Comparison of ENCODE assay signal across 2 cellular contexts in the genomic region with DNA sequence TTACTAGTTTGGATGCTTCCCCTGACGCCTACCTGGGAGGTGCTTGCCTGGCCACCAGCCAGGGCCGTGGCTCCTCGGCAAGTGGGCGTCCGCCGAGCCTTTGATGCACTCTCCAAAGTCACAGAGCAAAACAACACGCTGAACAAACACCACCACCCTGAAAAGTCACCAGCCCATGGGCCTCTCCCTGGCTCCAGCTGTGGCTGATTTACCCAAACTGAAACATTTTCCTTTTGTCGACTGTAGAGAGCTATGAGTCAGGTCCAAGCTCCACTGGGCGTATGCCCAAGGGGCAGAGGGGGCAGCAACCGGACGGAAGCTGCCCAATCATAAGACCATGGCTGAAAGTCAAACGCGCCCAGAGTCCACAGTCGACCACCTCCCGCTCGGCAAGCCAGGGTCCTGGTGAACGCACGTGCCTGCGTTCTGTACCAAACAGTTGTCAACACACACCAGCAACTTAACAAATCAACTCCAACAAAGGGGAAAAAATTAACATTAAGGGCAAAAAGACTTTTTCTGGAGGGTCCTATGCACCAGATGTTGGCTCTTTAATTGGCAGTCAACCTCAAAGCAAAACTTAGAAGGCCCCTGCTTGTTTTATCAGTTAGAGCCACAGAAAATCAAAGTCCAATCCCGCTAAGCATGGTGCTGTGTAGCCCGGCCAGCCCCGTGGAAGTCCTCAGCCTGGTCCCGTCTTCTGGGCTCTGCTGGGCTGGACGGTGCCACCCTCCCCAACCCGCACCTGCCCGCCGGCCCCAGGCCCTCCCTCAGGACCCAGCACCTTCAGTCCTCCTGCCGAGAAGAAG.
A peak's percentile ranks its signal among the peaks of the same experiment; 100 is the strongest.
TF ChIP-seq lines count a peak whose summit lies in the region.

No MANE protein-coding gene starts in this region.

TF ChIP-seq in HEK293, 187 proteins besides CTCF, POLR2A, EP300 and RAD21 (continued from another document and continues in another):
- TF ChIP-seq ZFHX2 (tag by site-specific recombination; conservative IDR thresholded peaks at IDR 0.05) (peak; percentile 95), ZNF174 (tag by site-specific recombination; IDR thresholded peaks at IDR 0.05) (no peak), TCF7L2 (IDR thresholded peaks at IDR 0.05; ENCODE audit: borderline replicate concordance, low read depth, low read length) (peak; percentile 65; the same call in 1 of the 2 replicates), ZNF366 (tag by site-specific recombination; conservative IDR thresholded peaks at IDR 0.05) (peak; percentile 33; the same call in 1 of the 2 replicates), ZSCAN23 (tag by site-specific recombination; IDR thresholded peaks at IDR 0.05) (no peak), ZNF121 (tag by site-specific recombination; IDR thresholded peaks at IDR 0.05) (no peak), KLF8 (tag by site-specific recombination; IDR thresholded peaks at IDR 0.05) (no peak), ZNF473 (tag by site-specific recombination; IDR thresholded peaks at IDR 0.05) (no peak), ZNF391 (tag by site-specific recombination; IDR thresholded peaks at IDR 0.05; ENCODE audit: borderline replicate concordance, low read depth) (no peak), ZNF157 (tag by site-specific recombination; IDR thresholded peaks at IDR 0.05) (no peak), ZNF175 (tag by site-specific recombination; IDR thresholded peaks at IDR 0.05) (no peak), SP2 (tag by site-specific recombination; IDR thresholded peaks at IDR 0.05) (no peak), ZNF660 (tag by site-specific recombination; IDR thresholded peaks at IDR 0.05) (peak; percentile 95; the same call in 1 of the 2 replicates), ZFP41 (tag by site-specific recombination; IDR thresholded peaks at IDR 0.05; ENCODE audit: borderline replicate concordance) (no peak), OSR2 (tag by site-specific recombination; IDR thresholded peaks at IDR 0.05) (peak; percentile 79), ZNF658 (tag by site-specific recombination; IDR thresholded peaks at IDR 0.05) (no peak), TRIM28 (IDR thresholded peaks at IDR 0.05; ENCODE audit: borderline replicate concordance, low read length) (no peak), ZXDB (tag by site-specific recombination; IDR thresholded peaks at IDR 0.05) (no peak), KLF1 (tag by site-specific recombination; IDR thresholded peaks at IDR 0.05) (peak; percentile 96), ZNF544 (tag by site-specific recombination; IDR thresholded peaks at IDR 0.05) (no peak), ZNF530 (tag by site-specific recombination; IDR thresholded peaks at IDR 0.05; ENCODE audit: low read depth) (no peak), HOXA7 (CRISPR knock-in tag; IDR thresholded peaks at IDR 0.05; ENCODE audit: borderline replicate concordance) (no peak), MEIS1 (CRISPR knock-in tag; IDR thresholded peaks at IDR 0.05; ENCODE audit: borderline replicate concordance) (no peak), ZBTB20 (tag by site-specific recombination; IDR thresholded peaks at IDR 0.05) (no peak), ZNF404 (tag by site-specific recombination; IDR thresholded peaks at IDR 0.05) (no peak), ZNF623 (tag by site-specific recombination; IDR thresholded peaks at IDR 0.05) (no peak), ZNF23 (tag by site-specific recombination; IDR thresholded peaks at IDR 0.05; ENCODE audit: borderline replicate concordance) (no peak), ZIC2 (tag by site-specific recombination; IDR thresholded peaks at IDR 0.05) (peak; percentile 85)
- TF ChIP-seq, protein P1, sequence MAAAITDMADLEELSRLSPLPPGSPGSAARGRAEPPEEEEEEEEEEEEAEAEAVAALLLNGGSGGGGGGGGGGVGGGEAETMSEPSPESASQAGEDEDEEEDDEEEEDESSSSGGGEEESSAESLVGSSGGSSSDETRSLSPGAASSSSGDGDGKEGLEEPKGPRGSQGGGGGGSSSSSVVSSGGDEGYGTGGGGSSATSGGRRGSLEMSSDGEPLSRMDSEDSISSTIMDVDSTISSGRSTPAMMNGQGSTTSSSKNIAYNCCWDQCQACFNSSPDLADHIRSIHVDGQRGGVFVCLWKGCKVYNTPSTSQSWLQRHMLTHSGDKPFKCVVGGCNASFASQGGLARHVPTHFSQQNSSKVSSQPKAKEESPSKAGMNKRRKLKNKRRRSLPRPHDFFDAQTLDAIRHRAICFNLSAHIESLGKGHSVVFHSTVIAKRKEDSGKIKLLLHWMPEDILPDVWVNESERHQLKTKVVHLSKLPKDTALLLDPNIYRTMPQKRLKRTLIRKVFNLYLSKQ (tag by site-specific recombination; IDR thresholded peaks at IDR 0.05; ENCODE audit: borderline replicate concordance): no peak
- TF ChIP-seq, protein P2, sequence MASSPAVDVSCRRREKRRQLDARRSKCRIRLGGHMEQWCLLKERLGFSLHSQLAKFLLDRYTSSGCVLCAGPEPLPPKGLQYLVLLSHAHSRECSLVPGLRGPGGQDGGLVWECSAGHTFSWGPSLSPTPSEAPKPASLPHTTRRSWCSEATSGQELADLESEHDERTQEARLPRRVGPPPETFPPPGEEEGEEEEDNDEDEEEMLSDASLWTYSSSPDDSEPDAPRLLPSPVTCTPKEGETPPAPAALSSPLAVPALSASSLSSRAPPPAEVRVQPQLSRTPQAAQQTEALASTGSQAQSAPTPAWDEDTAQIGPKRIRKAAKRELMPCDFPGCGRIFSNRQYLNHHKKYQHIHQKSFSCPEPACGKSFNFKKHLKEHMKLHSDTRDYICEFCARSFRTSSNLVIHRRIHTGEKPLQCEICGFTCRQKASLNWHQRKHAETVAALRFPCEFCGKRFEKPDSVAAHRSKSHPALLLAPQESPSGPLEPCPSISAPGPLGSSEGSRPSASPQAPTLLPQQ (tag by site-specific recombination; IDR thresholded peaks at IDR 0.05): no peak
- TF ChIP-seq, protein P3, sequence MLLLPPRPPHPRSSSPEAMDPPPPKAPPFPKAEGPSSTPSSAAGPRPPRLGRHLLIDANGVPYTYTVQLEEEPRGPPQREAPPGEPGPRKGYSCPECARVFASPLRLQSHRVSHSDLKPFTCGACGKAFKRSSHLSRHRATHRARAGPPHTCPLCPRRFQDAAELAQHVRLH (tag by site-specific recombination; IDR thresholded peaks at IDR 0.05): no peak
- TF ChIP-seq, protein P4, sequence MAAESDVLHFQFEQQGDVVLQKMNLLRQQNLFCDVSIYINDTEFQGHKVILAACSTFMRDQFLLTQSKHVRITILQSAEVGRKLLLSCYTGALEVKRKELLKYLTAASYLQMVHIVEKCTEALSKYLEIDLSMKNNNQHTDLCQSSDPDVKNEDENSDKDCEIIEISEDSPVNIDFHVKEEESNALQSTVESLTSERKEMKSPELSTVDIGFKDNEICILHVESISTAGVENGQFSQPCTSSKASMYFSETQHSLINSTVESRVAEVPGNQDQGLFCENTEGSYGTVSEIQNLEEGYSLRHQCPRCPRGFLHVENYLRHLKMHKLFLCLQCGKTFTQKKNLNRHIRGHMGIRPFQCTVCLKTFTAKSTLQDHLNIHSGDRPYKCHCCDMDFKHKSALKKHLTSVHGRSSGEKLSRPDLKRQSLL (tag by site-specific recombination; IDR thresholded peaks at IDR 0.05): no peak
- TF ChIP-seq, protein P5, sequence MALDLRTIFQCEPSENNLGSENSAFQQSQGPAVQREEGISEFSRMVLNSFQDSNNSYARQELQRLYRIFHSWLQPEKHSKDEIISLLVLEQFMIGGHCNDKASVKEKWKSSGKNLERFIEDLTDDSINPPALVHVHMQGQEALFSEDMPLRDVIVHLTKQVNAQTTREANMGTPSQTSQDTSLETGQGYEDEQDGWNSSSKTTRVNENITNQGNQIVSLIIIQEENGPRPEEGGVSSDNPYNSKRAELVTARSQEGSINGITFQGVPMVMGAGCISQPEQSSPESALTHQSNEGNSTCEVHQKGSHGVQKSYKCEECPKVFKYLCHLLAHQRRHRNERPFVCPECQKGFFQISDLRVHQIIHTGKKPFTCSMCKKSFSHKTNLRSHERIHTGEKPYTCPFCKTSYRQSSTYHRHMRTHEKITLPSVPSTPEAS (tag by site-specific recombination; IDR thresholded peaks at IDR 0.05): no peak

TF ChIP-seq in HepG2, 621 proteins besides CTCF, POLR2A, EP300 and RAD21 (continued from another document and continues in another):
- TF ChIP-seq, protein P6, sequence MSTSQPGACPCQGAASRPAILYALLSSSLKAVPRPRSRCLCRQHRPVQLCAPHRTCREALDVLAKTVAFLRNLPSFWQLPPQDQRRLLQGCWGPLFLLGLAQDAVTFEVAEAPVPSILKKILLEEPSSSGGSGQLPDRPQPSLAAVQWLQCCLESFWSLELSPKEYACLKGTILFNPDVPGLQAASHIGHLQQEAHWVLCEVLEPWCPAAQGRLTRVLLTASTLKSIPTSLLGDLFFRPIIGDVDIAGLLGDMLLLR (CRISPR knock-in tag; IDR thresholded peaks at IDR 0.05): no peak; the same call in 1 of the 2 replicates
- TF ChIP-seq HNRNPL (IDR thresholded peaks at IDR 0.05; ENCODE audit: low read depth, low read length): peak; percentile 99
- TF ChIP-seq, protein P7, sequence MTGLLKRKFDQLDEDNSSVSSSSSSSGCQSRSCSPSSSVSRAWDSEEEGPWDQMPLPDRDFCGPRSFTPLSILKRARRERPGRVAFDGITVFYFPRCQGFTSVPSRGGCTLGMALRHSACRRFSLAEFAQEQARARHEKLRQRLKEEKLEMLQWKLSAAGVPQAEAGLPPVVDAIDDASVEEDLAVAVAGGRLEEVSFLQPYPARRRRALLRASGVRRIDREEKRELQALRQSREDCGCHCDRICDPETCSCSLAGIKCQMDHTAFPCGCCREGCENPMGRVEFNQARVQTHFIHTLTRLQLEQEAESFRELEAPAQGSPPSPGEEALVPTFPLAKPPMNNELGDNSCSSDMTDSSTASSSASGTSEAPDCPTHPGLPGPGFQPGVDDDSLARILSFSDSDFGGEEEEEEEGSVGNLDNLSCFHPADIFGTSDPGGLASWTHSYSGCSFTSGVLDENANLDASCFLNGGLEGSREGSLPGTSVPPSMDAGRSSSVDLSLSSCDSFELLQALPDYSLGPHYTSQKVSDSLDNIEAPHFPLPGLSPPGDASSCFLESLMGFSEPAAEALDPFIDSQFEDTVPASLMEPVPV (CRISPR knock-in tag; IDR thresholded peaks at IDR 0.05): peak; percentile 96
- peak; percentile 82 for TF ChIP-seq TBL1XR1 (IDR thresholded peaks at IDR 0.05; ENCODE audit: borderline replicate concordance, low read length, partially characterized antibody)
- no peak for TF ChIP-seq TEAD2 (CRISPR knock-in tag; IDR thresholded peaks at IDR 0.05)
- TF ChIP-seq, protein P8, sequence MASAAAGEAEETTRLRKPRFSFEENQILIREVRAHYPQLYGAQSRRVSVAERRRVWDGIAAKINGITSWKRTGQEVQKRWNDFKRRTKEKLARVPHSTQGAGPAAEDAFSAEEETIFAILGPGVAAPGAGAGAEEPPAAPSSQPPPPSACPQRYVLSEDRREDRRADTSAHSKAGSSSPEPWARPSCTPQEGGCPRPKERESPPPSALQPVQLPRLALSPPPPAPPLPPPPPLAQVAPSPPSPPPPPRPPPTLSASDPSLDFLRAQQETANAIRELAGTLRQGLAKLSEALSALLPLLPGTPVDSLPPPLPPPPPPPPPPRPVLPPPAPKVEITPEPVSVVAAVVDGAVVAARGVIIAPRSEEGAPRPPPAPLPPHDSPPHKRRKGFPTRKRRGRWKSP (CRISPR knock-in tag; IDR thresholded peaks at IDR 0.05): 0 out of 2 replicates have a peak, but pooled peaks have one; percentile 60
- peak; percentile 89 for TF ChIP-seq ZBTB20 (CRISPR knock-in tag; IDR thresholded peaks at IDR 0.05; ENCODE audit: borderline replicate concordance, low read depth)
- TF ChIP-seq THAP11 (CRISPR knock-in tag; IDR thresholded peaks at IDR 0.05): peak; percentile 84
- TF ChIP-seq JUNB (CRISPR knock-in tag; IDR thresholded peaks at IDR 0.05; ENCODE audit: borderline replicate concordance): peak; percentile 73; the same call in 1 of the 2 replicates
- TF ChIP-seq, protein P9, sequence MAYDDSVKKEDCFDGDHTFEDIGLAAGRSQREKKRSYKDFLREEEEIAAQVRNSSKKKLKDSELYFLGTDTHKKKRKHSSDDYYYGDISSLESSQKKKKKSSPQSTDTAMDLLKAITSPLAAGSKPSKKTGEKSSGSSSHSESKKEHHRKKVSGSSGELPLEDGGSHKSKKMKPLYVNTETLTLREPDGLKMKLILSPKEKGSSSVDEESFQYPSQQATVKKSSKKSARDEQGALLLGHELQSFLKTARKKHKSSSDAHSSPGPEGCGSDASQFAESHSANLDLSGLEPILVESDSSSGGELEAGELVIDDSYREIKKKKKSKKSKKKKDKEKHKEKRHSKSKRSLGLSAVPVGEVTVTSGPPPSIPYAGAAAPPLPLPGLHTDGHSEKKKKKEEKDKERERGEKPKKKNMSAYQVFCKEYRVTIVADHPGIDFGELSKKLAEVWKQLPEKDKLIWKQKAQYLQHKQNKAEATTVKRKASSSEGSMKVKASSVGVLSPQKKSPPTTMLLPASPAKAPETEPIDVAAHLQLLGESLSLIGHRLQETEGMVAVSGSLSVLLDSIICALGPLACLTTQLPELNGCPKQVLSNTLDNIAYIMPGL (CRISPR knock-in tag; IDR thresholded peaks at IDR 0.05; ENCODE audit: borderline replicate concordance in 1 of 2, low read depth in 1 of 2): peak; percentile 30 to 95; a peak in 3 of 4 replicates
- TF ChIP-seq TGIF2 (CRISPR knock-in tag; IDR thresholded peaks at IDR 0.05): peak; percentile 76; the same call in 1 of the 2 replicates
- TF ChIP-seq IKZF1 (IDR thresholded peaks at IDR 0.05): no peak
- TF ChIP-seq ZBTB38 (CRISPR knock-in tag; IDR thresholded peaks at IDR 0.05): peak; percentile 94
- no peak for TF ChIP-seq TCF12 (IDR thresholded peaks at IDR 0.05)
- peak; percentile 97 for TF ChIP-seq TCF12 (CRISPR knock-in tag; IDR thresholded peaks at IDR 0.05)
- TF ChIP-seq, protein P10, sequence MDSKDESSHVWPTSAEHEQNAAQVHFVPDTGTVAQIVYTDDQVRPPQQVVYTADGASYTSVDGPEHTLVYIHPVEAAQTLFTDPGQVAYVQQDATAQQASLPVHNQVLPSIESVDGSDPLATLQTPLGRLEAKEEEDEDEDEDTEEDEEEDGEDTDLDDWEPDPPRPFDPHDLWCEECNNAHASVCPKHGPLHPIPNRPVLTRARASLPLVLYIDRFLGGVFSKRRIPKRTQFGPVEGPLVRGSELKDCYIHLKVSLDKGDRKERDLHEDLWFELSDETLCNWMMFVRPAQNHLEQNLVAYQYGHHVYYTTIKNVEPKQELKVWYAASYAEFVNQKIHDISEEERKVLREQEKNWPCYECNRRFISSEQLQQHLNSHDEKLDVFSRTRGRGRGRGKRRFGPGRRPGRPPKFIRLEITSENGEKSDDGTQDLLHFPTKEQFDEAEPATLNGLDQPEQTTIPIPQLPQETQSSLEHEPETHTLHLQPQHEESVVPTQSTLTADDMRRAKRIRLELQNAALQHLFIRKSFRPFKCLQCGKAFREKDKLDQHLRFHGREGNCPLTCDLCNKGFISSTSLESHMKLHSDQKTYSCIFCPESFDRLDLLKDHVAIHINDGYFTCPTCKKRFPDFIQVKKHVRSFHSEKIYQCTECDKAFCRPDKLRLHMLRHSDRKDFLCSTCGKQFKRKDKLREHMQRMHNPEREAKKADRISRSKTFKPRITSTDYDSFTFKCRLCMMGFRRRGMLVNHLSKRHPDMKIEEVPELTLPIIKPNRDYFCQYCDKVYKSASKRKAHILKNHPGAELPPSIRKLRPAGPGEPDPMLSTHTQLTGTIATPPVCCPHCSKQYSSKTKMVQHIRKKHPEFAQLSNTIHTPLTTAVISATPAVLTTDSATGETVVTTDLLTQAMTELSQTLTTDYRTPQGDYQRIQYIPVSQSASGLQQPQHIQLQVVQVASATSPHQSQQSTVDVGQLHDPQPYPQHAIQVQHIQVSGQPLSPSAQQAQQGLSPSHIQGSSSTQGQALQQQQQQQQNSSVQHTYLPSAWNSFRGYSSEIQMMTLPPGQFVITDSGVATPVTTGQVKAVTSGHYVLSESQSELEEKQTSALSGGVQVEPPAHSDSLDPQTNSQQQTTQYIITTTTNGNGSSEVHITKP (CRISPR knock-in tag; IDR thresholded peaks at IDR 0.05; ENCODE audit: low read depth): peak; percentile 74
- peak; percentile 74; the same call in 1 of the 2 replicates for TF ChIP-seq FOSL1 (CRISPR knock-in tag; IDR thresholded peaks at IDR 0.05; ENCODE audit: borderline replicate concordance)
- TF ChIP-seq, protein P11, sequence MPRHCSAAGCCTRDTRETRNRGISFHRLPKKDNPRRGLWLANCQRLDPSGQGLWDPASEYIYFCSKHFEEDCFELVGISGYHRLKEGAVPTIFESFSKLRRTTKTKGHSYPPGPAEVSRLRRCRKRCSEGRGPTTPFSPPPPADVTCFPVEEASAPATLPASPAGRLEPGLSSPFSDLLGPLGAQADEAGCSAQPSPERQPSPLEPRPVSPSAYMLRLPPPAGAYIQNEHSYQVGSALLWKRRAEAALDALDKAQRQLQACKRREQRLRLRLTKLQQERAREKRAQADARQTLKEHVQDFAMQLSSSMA (CRISPR knock-in tag; IDR thresholded peaks at IDR 0.05): no peak; the same call in none of the 2 replicates
- TF ChIP-seq ZFY (CRISPR knock-in tag; IDR thresholded peaks at IDR 0.05): peak; percentile 69
